ENCODE assay signal across 18 cellular contexts in genomic region chr1:39979654-39980053, GRCh38. TPM values are rescaled to one million over a fixed set of nuclear protein-coding genes. Genes with fewer than 3 reads are reported as not detected.
DNase-seq lines count a peak whose midpoint lies in the region; ATAC-seq, FAIRE-seq and TF ChIP-seq lines count a peak whose summit lies in the region.
"Had no signal": no experiment of that assay in that cellular context is flagged by ENCODE, and none has a peak within 500 bp of the region (broad histone marks: within the 10 kb centered on the region; RNA-seq: fewer than 3 reads in every experiment).

No MANE protein-coding gene starts in this region.

- H3K36me3 Mint-ChIP-seq in WTC11 = peaks cover 7% of the 10 kb centered on the region
- H3K36me3 Mint-ChIP-seq: CD4-positive, alpha-beta memory T cell had no signal

- no peak overlapping the region for H3K9ac ChIP-seq in HUES64 (ENCODE audit: low read depth, low read length)
- H3K9ac ChIP-seq: BLaER1 had no signal

- FAIRE-seq in RCC 7860 (lab: Jason Lieb, UNC) = no peak
- FAIRE-seq: GM12892, GM18507 had no signal

- H3K79me2 ChIP-seq in hepatocyte = no peaks in the 10 kb centered on the region

- peaks cover 39% of the 10 kb centered on the region for H3K4me1 Mint-ChIP-seq in WTC11

- TF ChIP-seq CTCF in WTC11 (IDR thresholded peaks at IDR 0.05) (no peak), hepatocyte (IDR thresholded peaks at IDR 0.05; ENCODE audit: poor library complexity) (no peak)

- no peaks in the 10 kb centered on the region for H4K20me1 ChIP-seq in hepatocyte (ENCODE audit: insufficient read depth, poor library complexity, severe bottlenecking)
- H4K20me1 ChIP-seq: BLaER1 had no signal

- no peak overlapping the region for H3K4me2 ChIP-seq in hepatocyte
- H3K4me2 ChIP-seq: BLaER1 had no signal

- intact Hi-C loops in posterior vena cava (cut with DNase I) = no loop called here

- no peak overlapping the region for H3K27ac Mint-ChIP-seq in WTC11
- H3K27ac Mint-ChIP-seq: IgD-negative memory B cell had no signal

- CTCF ChIA-PET in WTC11 (lab: Charles Lee) = interaction anchor here (1.1 to 1.2 kb wide), 2 partner anchors 52 to 60 kb away, joined by 7 to 8 read pairs; no protein-coding TSS in a partner anchor

- no peak overlapping the region for H2AFZ ChIP-seq in hepatocyte

- 0 out of 2 replicates have a peak, but pooled peaks cover 4% of the 10 kb centered on the region for H3K9me3 ChIP-seq in HUES64 (ENCODE audit: insufficient read depth, low read depth, low read length)
- H3K9me3 ChIP-seq in hepatocyte (ENCODE audit: low read depth) = no peaks in the 10 kb centered on the region
- H3K9me3 ChIP-seq: BLaER1, MG63 had no signal

- H3K36me3 ChIP-seq in HUES64 (ENCODE audit: insufficient read depth, low read length) = no peaks in the 10 kb centered on the region
- H3K36me3 ChIP-seq in hepatocyte (replicated peaks; ENCODE audit: insufficient read depth, low read depth) = no peaks in the 10 kb centered on the region
- H3K36me3 ChIP-seq: BLaER1, MG63 had no signal

- 32% methylated on average over 4 of the region's 4 CpGs for WGBS in HUES64
- 93% methylated on average over 4 of the region's 4 CpGs for WGBS in hepatocyte (ENCODE audit: low lambda C conversion rate, missing lambda C conversion rate)

- no peaks in the 10 kb centered on the region for H3K9me2 ChIP-seq in hepatocyte (replicated peaks; ENCODE audit: insufficient read depth)

- POLR2A ChIA-PET in WTC11 (lab: Charles Lee) = no interaction called here

- H3K27ac ChIP-seq in HUES64 (ENCODE audit: low read depth, low read length) (peak overlapping the region; percentile 67; the same call in 1 of the 2 replicates), hepatocyte (peak overlapping the region; percentile 88)
- H3K27ac ChIP-seq: BLaER1, RWPE1 had no signal

- peak; percentile 62 for ATAC-seq in WTC11

- DNase-seq in WTC11 (ENCODE audit: low spot score) = peak; percentile 23
- no peak for DNase-seq in hepatocyte (ENCODE audit: low spot score)
- peak; percentile 15 for DNase-seq in posterior vena cava (ENCODE audit: low spot score)
- DNase-seq in RCC 7860 (ENCODE audit: low spot score) = no peak
- no peak for DNase-seq in NOMO-1 (lab: John Stamatoyannopoulos, UW; ENCODE audit: unreplicated experiment in 2 of 2)
- DNase-seq in HT-29 (ENCODE audit: low spot score) = no peak
- no peak for DNase-seq in SK-N-DZ (ENCODE audit: low spot score)
- DNase-seq: CD4-positive, alpha-beta memory T cell; MG63; NCI-H1105; NCI-H2081 treated with DMSO at 0.1 percent for 48 hours; NCI-H774 had no signal

- H3K4me1 ChIP-seq in HUES64 (ENCODE audit: insufficient read depth, low read length) (peaks cover 26% of the 10 kb centered on the region), hepatocyte (ENCODE audit: insufficient read depth) (no peaks in the 10 kb centered on the region)
- H3K4me1 ChIP-seq: BLaER1 had no signal

- peaks cover 14% of the 10 kb centered on the region for H3K9me3 Mint-ChIP-seq in WTC11
- H3K9me3 Mint-ChIP-seq: CD4-positive, alpha-beta memory T cell; IgD-negative memory B cell had no signal

- no peaks in the 10 kb centered on the region for H3K27me3 Mint-ChIP-seq in WTC11 (ENCODE audit: low read depth)
- H3K27me3 Mint-ChIP-seq: CD4-positive, alpha-beta memory T cell; IgD-negative memory B cell had no signal

- H3K4me3 ChIP-seq in HUES64 (ENCODE audit: low read length) (no peak overlapping the region), hepatocyte (no peak overlapping the region)
- H3K4me3 ChIP-seq: BLaER1, MG63 had no signal

- no peak overlapping the region for H3K4me3 Mint-ChIP-seq in WTC11
- H3K4me3 Mint-ChIP-seq: CD4-positive, alpha-beta memory T cell; IgD-negative memory B cell had no signal

- no peaks in the 10 kb centered on the region for H3K27me3 ChIP-seq in HUES64 (ENCODE audit: insufficient read depth, low read length)
- H3K27me3 ChIP-seq in hepatocyte = no peaks in the 10 kb centered on the region
- H3K27me3 ChIP-seq: BLaER1, MG63 had no signal

TF ChIP-seq in WTC11, 78 proteins besides CTCF, POLR2A, EP300 and RAD21 (continues in another document):
- TF ChIP-seq SMAD4 (CRISPR knock-in tag; IDR thresholded peaks at IDR 0.05) (no peak), ZNF425 (CRISPR knock-in tag; conservative IDR thresholded peaks at IDR 0.05) (no peak), IRF1 (CRISPR knock-in tag; IDR thresholded peaks at IDR 0.05) (no peak), GABPB1 (CRISPR knock-in tag; IDR thresholded peaks at IDR 0.05) (no peak), PRRX2 (CRISPR knock-in tag; IDR thresholded peaks at IDR 0.05) (no peak), FOXJ3 (CRISPR knock-in tag; IDR thresholded peaks at IDR 0.05; ENCODE audit: borderline replicate concordance) (no peak), ETV6 (CRISPR knock-in tag; IDR thresholded peaks at IDR 0.05) (no peak), FOXP4 (CRISPR knock-in tag; IDR thresholded peaks at IDR 0.05) (no peak), NFATC4 (CRISPR knock-in tag; IDR thresholded peaks at IDR 0.05) (no peak), ZNF281 (CRISPR knock-in tag; IDR thresholded peaks at IDR 0.05) (no peak)

RNA-seq across cellular contexts. Expression of gene MFSD2A, which starts 24.7 kb away (rescaled TPM):
- 15.0 TPM for polyA plus RNA-seq in HUES64 (2013, experiment 1 of 2)
- 15.3 TPM for polyA plus RNA-seq in HUES64 (2013, experiment 2 of 2)
- total RNA-seq in WTC11 (2021) (11.5 to 14.0 TPM (median 12.9 TPM) in 3 replicates), hepatocyte (2.7 and 4.8 TPM in 2 replicates), posterior vena cava (1 to 10 TPM in 1 of 2 donors, under 1 TPM in 1; 0.69 to 1.4 TPM)
- 5.6 and 9.8 TPM in 2 replicates for polyA plus RNA-seq in hepatocyte
- total RNA-seq in HT-29 (2014; rRNA removed; shearing (Covaris generic)) = 13.7 and 15.4 TPM in 2 replicates
- polyA plus RNA-seq in SK-N-DZ (2014; cell fraction: cytosol; rRNA removed) = 6.4 and 9.9 TPM in 2 replicates
- polyA plus RNA-seq in SK-N-DZ (2014; cell fraction: nucleus; rRNA removed) = 13.5 and 19.3 TPM in 2 replicates

Comparison
In these comparisons a context has a peak if more than half of its experiments do, and no peak if none do; other contexts are left out.
1. DNase-seq: peak in WTC11 (single experiment) and posterior vena cava (single experiment); none in hepatocyte (single experiment), RCC 7860 (single experiment), NOMO-1 (0 of 2), HT-29 (single experiment) and SK-N-DZ (single experiment).